8 cellular contexts compared by ENCODE assay signal in the genomic region with DNA sequence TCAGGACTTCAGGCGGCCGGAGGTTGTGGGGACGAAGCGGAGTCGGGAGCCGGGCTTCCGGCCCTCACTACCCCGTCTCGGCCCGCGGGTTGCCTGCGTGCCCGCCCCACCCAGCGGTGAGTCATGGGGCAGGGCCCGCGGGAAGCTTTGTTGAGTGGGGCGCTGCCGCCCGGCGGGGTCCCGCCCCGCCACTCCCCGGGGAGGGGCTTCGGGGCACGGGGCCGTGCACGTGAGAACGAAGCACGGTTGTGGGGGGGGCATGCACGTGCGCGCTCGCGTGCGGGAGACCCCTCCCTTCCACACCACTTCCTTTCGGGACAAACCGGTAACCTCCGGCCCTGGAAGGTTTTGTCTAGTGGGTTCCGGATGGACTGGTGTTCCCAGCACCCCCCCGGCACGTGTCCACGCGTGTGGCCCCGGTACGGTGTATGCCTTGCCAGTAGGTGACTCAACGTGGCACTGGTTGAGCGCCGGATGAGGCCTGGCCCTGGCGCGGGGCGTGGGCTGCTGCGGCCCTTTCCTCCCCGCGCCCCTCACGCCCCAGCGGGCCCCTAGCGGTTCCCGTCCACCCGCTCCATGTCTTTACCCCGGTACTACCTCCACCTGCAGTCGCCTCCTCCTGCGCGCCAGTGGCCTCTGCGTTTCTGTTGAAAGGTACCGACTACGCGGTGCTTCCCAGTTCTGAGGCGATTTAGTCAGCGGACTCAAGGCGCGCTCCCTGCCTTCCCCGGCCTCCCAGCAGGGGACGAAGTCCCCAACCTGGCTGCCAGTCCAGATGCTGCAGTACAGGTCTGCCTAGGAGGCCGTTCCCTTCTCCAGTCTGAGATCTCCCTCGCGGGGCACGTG. TPM values are rescaled to one million over a fixed set of nuclear protein-coding genes. Genes with fewer than 3 reads are reported as not detected.
A peak's percentile ranks its signal among the peaks of the same experiment; 100 is the strongest.
DNase-seq lines count a peak whose midpoint lies in the region; ATAC-seq and TF ChIP-seq lines count a peak whose summit lies in the region.

No MANE protein-coding gene starts in this region.

- ATAC-seq in GM21723 (IDR thresholded peaks at IDR 0.05; ENCODE audit: unreplicated experiment) (peak; percentile 73), left colon (peak; percentile 78)

- intact Hi-C loops in left colon (cut with DNase I, micrococcal nuclease) = loop anchor here in 1 of 2 donors (10.0 kb wide), 1 partner anchor 113 kb away; no protein-coding TSS in a partner anchor

- DNase-seq in G401 (ENCODE audit: low spot score) (peak; percentile 27), Kasumi-1 (lab: John Stamatoyannopoulos, UW) (peak; percentile 75 to 90), chondrocyte (ENCODE audit: low spot score) (peak; percentile 96), left colon (peak; percentile 89 to 92), NCI-H1048 (lab: John Stamatoyannopoulos, UW) (no peak)
- peak; percentile 84 for DNase-seq in activated CD4-positive, CD25-positive, alpha-beta regulatory T cell treated with anti-CD3 and anti-CD28 coated beads, Interleukin-2, amount 50 U/mL, for 72 hours
- peak; percentile 74 to 77 for DNase-seq in stimulated activated CD4-positive, alpha-beta T cell treated with anti-CD3 and anti-CD28 coated beads, Interleukin-2, amount 100 ng/mL, for 48 hours

- peaks cover 47% of the 10 kb centered on the region for H3K4me1 Mint-ChIP-seq in chondrocyte (ENCODE audit: low read depth)

- no peaks in the 10 kb centered on the region for H3K27me3 Mint-ChIP-seq in chondrocyte (ENCODE audit: low read depth)

- H3K27ac Mint-ChIP-seq in chondrocyte (ENCODE audit: unreplicated experiment) = peak overlapping the region; percentile 97

- TF ChIP-seq CTCF in chondrocyte (IDR thresholded peaks at IDR 0.05) = peak; percentile 17

- H3K9me3 Mint-ChIP-seq in chondrocyte (ENCODE audit: low read depth) = no peaks in the 10 kb centered on the region

- in situ Hi-C loops in G401 (cut with HindIII; ENCODE audit: low sequenced_read_pairs) = no loop called here

- no peaks in the 10 kb centered on the region for H3K36me3 Mint-ChIP-seq in chondrocyte (ENCODE audit: low read depth)

- peak overlapping the region; percentile 89 for H3K4me3 Mint-ChIP-seq in chondrocyte (ENCODE audit: unreplicated experiment)

RNA-seq across cellular contexts. Expression of gene ADIRF, which starts 3.1 kb away (rescaled TPM):
- not detected in 2 replicates for total RNA-seq in G401 (2014; rRNA removed; shearing (Covaris generic))
- 0.54 to 0.65 TPM in 2 of 3 replicates, not detected in the other for total RNA-seq in chondrocyte
- total RNA-seq in left colon = 100 to 1,000 TPM in 1 of 2 donors, 10 to 100 TPM in 1; 73.1 to 147 TPM

RNA-seq across cellular contexts. Expression of gene SNCG, which starts 13.0 kb away (rescaled TPM):
- 53.5 and 71.1 TPM in 2 replicates for total RNA-seq in G401 (2014; rRNA removed; shearing (Covaris generic))
- total RNA-seq in chondrocyte (1.2 to 2.2 TPM (median 1.5 TPM) in 3 replicates), left colon (1 to 10 TPM; 2.6 to 6.8 TPM)

RNA-seq across cellular contexts. Expression of gene MMRN2, which starts 14.0 kb away (rescaled TPM):
- total RNA-seq in G401 (2014; rRNA removed; shearing (Covaris generic)) = 7.2 and 9.7 TPM in 2 replicates
- total RNA-seq in chondrocyte (0.31 to 0.92 TPM (median 0.40 TPM) in 3 replicates), left colon (1 to 10 TPM; 6.0 to 7.8 TPM)

RNA-seq across cellular contexts. Expression of gene FAM25A, which starts 48.7 kb away (rescaled TPM):
- not detected in 2 replicates for total RNA-seq in G401 (2014; rRNA removed; shearing (Covaris generic))
- total RNA-seq in chondrocyte = not detected in 3 replicates
- total RNA-seq in left colon = not detected

Comparison
In these comparisons a context has a peak if more than half of its experiments do, and no peak if none do; other contexts are left out.
1. RNA of gene ADIRF, which starts 3.1 kb away (total RNA-seq): 73.1 to 147 TPM in left colon; 0.54 to 0.65 TPM in chondrocyte and not detected in G401; every median in the first group is over 10 times any median in the second.